ENCODE assay signal across 8 cellular contexts in the genomic region with DNA sequence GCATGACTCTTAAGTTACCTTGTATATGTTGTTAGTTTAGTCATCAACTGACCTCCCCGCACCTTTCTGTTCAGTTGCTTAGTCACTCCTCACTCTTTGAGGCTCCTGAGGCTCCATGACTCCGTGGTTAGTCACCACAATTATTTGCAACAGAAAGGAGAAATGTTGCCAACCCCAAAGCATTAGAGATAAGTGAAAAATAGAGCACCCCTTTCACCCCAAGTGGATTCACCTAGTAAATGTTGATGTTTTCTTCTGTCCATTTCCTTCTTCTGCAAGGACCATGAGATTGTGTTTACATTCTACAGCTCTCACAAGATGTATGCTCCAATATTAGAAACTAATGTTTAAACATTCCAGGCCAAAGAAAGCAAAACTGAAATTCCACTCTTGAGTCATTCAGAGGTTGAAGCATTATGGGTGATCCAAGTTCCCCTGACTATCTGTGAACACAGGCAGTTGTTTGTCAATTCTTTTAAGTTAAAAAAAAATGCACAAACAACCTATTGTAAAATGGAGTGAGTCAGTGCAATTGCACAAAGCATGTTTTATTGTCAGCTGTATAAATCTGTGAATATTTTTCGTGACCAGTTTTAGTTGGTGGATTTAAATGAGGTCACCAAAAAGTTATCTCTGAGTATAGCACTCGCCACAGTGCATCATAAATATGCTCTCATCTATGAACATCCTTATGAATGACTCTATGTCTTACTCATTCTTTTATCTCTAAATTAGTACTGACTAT.
DNase-seq lines count a peak whose midpoint lies in the region; ATAC-seq and TF ChIP-seq lines count a peak whose summit lies in the region.

No MANE protein-coding gene starts in this region.

- ATAC-seq in GM21576 (IDR thresholded peaks at IDR 0.05; ENCODE audit: unreplicated experiment) (peak; percentile 60), upper lobe of left lung (ENCODE audit: low FRiP score in 2 of 2) (peak; percentile 41 to 43)

- TF ChIP-seq POLR2A in upper lobe of left lung (IDR thresholded peaks at IDR 0.05) = no peak

- DNase-seq in AG08395 (ENCODE audit: low spot score) = peak; percentile 58
- peak; percentile 92 for DNase-seq in LHCN-M2 (ENCODE audit: low read depth)
- peak; percentile 91 for DNase-seq in fibroblast of mammary gland (ENCODE audit: low read depth)
- no peak for DNase-seq in upper lobe of left lung
- no peak for DNase-seq in NCI-H1694 (lab: John Stamatoyannopoulos, UW)
- no peak for DNase-seq in UCSD-AML1 (lab: John Stamatoyannopoulos, UW; ENCODE audit: unreplicated experiment)
- no peak for DNase-seq in NCI-H2227 (lab: John Stamatoyannopoulos, UW; ENCODE audit: unreplicated experiment)

- H3K36me3 ChIP-seq in upper lobe of left lung = no peaks in the 10 kb centered on the region

- H3K4me3 ChIP-seq in fibroblast of mammary gland (ENCODE audit: control insufficient read depth, low read depth, low read length) = no peak overlapping the region
- no peak overlapping the region for H3K4me3 ChIP-seq in upper lobe of left lung

- no peaks in the 10 kb centered on the region for H3K9me3 ChIP-seq in upper lobe of left lung

- TF ChIP-seq CTCF in fibroblast of mammary gland (conservative IDR thresholded peaks at IDR 0.05; ENCODE audit: control insufficient read depth, insufficient read depth, low read depth, low read length) (no peak), upper lobe of left lung (IDR thresholded peaks at IDR 0.05) (no peak)

- WGBS in upper lobe of left lung, 2 donors = 31 to 44% methylated on average over 4 of the region's 4 CpGs

- H3K27me3 ChIP-seq in upper lobe of left lung = no peaks in the 10 kb centered on the region

- no peaks in the 10 kb centered on the region for H3K4me1 ChIP-seq in upper lobe of left lung

- TF ChIP-seq EP300 in upper lobe of left lung (IDR thresholded peaks at IDR 0.05) = no peak

- no peak overlapping the region for H3K27ac ChIP-seq in upper lobe of left lung

Comparison
In these comparisons a context has a peak if more than half of its experiments do, and no peak if none do; other contexts are left out.
1. DNase-seq: peak in AG08395 (single experiment), LHCN-M2 (single experiment) and fibroblast of mammary gland (single experiment); none in upper lobe of left lung (0 of 2), NCI-H1694 (single experiment), UCSD-AML1 (single experiment) and NCI-H2227 (single experiment).